1 cellular context compared by ENCODE assay signal in genomic region chr19:10412257-10412977, GRCh38.
TF ChIP-seq lines count a peak whose summit lies in the region.

No MANE protein-coding gene starts in this region.

TF ChIP-seq in GM23338, 12 proteins besides CTCF, POLR2A, EP300 and RAD21 (continued from another document):
- TF ChIP-seq, protein P1, sequence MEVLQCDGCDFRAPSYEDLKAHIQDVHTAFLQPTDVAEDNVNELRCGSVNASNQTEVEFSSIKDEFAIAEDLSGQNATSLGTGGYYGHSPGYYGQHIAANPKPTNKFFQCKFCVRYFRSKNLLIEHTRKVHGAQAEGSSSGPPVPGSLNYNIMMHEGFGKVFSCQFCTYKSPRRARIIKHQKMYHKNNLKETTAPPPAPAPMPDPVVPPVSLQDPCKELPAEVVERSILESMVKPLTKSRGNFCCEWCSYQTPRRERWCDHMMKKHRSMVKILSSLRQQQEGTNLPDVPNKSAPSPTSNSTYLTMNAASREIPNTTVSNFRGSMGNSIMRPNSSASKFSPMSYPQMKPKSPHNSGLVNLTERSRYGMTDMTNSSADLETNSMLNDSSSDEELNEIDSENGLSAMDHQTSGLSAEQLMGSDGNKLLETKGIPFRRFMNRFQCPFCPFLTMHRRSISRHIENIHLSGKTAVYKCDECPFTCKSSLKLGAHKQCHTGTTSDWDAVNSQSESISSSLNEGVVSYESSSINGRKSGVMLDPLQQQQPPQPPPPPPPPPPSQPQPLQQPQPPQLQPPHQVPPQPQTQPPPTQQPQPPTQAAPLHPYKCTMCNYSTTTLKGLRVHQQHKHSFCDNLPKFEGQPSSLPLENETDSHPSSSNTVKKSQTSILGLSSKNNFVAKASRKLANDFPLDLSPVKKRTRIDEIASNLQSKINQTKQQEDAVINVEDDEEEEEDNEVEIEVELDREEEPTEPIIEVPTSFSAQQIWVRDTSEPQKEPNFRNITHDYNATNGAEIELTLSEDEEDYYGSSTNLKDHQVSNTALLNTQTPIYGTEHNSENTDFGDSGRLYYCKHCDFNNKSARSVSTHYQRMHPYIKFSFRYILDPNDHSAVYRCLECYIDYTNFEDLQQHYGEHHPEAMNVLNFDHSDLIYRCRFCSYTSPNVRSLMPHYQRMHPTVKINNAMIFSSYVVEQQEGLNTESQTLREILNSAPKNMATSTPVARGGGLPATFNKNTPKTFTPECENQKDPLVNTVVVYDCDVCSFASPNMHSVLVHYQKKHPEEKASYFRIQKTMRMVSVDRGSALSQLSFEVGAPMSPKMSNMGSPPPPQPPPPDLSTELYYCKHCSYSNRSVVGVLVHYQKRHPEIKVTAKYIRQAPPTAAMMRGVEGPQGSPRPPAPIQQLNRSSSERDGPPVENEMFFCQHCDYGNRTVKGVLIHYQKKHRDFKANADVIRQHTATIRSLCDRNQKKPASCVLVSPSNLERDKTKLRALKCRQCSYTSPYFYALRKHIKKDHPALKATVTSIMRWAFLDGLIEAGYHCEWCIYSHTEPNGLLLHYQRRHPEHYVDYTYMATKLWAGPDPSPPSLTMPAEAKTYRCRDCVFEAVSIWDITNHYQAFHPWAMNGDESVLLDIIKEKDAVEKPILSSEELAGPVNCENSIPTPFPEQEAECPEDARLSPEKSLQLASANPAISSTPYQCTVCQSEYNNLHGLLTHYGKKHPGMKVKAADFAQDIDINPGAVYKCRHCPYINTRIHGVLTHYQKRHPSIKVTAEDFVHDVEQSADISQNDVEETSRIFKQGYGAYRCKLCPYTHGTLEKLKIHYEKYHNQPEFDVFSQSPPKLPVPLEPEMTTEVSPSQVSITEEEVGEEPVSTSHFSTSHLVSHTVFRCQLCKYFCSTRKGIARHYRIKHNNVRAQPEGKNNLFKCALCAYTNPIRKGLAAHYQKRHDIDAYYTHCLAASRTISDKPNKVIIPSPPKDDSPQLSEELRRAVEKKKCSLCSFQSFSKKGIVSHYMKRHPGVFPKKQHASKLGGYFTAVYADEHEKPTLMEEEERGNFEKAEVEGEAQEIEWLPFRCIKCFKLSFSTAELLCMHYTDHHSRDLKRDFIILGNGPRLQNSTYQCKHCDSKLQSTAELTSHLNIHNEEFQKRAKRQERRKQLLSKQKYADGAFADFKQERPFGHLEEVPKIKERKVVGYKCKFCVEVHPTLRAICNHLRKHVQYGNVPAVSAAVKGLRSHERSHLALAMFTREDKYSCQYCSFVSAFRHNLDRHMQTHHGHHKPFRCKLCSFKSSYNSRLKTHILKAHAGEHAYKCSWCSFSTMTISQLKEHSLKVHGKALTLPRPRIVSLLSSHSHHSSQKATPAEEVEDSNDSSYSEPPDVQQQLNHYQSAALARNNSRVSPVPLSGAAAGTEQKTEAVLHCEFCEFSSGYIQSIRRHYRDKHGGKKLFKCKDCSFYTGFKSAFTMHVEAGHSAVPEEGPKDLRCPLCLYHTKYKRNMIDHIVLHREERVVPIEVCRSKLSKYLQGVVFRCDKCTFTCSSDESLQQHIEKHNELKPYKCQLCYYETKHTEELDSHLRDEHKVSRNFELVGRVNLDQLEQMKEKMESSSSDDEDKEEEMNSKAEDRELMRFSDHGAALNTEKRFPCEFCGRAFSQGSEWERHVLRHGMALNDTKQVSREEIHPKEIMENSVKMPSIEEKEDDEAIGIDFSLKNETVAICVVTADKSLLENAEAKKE (CRISPR knock-in tag; IDR thresholded peaks at IDR 0.05): no peak
- TF ChIP-seq CREB1 (CRISPR knock-in tag; IDR thresholded peaks at IDR 0.05; ENCODE audit: low read depth) (no peak), ZNF114 (CRISPR knock-in tag; IDR thresholded peaks at IDR 0.05) (no peak), STAT1 (IDR thresholded peaks at IDR 0.05; ENCODE audit: unreplicated experiment) (no peak), EZH2 (IDR thresholded peaks at IDR 0.05; ENCODE audit: low read depth, unreplicated experiment) (no peak), ETS1 (IDR thresholded peaks at IDR 0.05) (no peak)
TF ChIP-seq in GM23338: peak in this region for 0.
